In the genomic region with DNA sequence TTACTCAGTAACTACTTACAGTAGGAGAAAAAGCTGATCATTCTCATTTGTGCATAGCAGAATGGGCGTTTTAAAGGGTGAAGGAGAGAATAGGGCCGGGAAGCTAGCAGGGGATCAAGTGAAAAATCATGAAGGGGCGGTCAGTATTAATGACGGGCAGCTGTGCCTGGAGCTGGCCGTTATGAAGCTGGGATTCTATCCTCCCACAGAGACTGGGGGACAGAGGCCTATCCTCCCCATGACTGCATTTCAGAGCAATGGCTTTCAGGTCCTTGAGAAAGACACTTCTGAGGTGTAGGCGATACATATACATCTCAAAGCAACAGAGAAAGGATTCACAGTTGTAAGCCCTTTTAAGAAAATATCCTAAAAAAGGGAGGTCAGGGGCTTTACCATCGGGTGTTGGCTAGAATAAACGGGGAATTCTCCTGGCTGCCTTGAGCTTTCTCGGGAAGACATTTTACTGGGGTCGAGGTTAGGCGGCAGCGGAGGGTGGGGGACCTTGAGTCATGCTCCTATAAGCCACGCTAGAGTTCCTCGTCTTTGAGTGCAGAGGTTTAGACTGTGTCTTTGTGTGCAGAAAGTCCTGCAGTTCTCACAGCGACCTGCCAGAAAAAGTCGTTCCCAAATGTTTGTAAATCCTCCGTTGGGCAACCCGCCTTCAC, we compare ENCODE assay signal across 1 cellular context.
TF ChIP-seq lines count a peak whose summit lies in the region.

No MANE protein-coding gene starts in this region.

TF ChIP-seq in H1, 55 proteins besides CTCF, POLR2A, EP300 and RAD21:
- no peak for TF ChIP-seq CBX5 (IDR thresholded peaks at IDR 0.05; ENCODE audit: low read depth, low read length)
- TF ChIP-seq CEBPB (IDR thresholded peaks at IDR 0.05; ENCODE audit: low read depth, low read length), result peak; percentile 34; the same call in 1 of the 2 replicates
- TF ChIP-seq CREB1 (IDR thresholded peaks at IDR 0.05), result no peak
- no peak for TF ChIP-seq CHD2 (IDR thresholded peaks at IDR 0.05; ENCODE audit: low read length)
- no peak for TF ChIP-seq EZH2 (IDR thresholded peaks at IDR 0.05; ENCODE audit: low read depth, low read length, severe bottlenecking)
